Comparison of ENCODE assay signal across 2 cellular contexts in the genomic region with DNA sequence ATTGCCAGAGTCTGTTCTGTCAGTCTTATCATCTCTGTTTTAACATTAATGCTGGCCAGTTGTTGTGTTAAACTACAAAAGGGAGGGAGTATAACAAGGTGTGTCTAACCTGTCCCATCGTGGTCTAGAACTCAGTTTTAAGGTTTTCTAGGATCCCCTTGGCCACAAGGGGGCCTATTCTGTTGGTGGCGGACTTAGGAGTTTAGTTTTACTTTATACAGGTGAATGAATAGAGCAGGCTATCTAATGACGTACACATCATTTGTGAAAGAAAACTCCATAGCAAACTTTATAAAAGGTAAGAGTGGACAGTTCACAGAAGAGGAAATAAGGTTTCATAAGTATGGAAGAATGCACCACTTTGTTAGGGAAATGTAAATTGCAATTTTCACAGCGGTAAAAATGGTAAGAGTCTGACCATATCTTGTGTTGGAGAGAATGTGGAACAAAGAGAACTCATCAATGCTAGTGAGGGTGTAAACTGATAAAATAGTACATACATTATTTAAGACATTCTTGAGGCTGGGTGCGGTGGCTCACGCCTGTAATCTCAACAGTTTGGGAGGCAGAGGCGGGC.
A peak's percentile ranks its signal among the peaks of the same experiment; 100 is the strongest.
TF ChIP-seq lines count a peak whose summit lies in the region.

No MANE protein-coding gene starts in this region.

TF ChIP-seq in WTC11, 78 proteins besides CTCF, POLR2A, EP300 and RAD21 (continued from another document):
- TF ChIP-seq FOXP1 (CRISPR knock-in tag; IDR thresholded peaks at IDR 0.05; ENCODE audit: borderline replicate concordance) (no peak), ZNF121 (CRISPR knock-in tag; IDR thresholded peaks at IDR 0.05) (0 out of 2 replicates have a peak, but pooled peaks have one; percentile 17), ZBTB21 (CRISPR knock-in tag; IDR thresholded peaks at IDR 0.05; ENCODE audit: borderline replicate concordance) (no peak)
- TF ChIP-seq, protein P1, sequence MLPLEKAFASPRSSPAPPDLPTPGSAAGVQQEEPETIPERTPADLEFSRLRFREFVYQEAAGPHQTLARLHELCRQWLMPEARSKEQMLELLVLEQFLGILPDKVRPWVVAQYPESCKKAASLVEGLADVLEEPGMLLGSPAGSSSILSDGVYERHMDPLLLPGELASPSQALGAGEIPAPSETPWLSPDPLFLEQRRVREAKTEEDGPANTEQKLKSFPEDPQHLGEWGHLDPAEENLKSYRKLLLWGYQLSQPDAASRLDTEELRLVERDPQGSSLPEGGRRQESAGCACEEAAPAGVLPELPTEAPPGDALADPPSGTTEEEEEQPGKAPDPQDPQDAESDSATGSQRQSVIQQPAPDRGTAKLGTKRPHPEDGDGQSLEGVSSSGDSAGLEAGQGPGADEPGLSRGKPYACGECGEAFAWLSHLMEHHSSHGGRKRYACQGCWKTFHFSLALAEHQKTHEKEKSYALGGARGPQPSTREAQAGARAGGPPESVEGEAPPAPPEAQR (CRISPR knock-in tag; IDR thresholded peaks at IDR 0.05) = no peak
TF ChIP-seq in WTC11: peak in this region for 1.

TF ChIP-seq in endothelial cell of umbilical vein, 7 proteins besides CTCF, POLR2A, EP300 and RAD21 (continued from another document):
- no peak for TF ChIP-seq EZH2 (IDR thresholded peaks at IDR 0.05; ENCODE audit: borderline replicate concordance, low read depth, low read length, severe bottlenecking)
